Comparison of ENCODE assay signal across 11 cellular contexts in the genomic region with DNA sequence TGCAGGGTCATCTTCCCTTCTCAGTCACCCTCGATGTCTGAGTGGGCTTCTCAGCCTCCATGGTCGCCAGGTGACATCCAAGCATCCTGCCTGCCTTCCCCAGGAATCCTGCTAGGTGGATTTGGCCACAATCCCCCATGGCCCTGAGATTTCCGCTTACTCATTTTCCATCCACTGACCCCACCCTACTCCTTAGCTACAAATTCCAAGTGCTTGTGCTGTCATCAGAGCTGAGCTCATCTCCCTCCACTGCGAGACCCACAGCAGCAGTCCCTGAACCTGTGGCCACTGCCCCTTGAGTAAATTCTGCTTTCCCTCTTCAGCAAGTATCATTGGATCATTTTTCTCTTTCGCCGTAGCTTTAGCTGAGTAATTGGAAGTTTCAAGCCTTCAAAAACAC.
DNase-seq lines count a peak whose midpoint lies in the region; ATAC-seq and TF ChIP-seq lines count a peak whose summit lies in the region.
"Had no signal": no experiment of that assay in that cellular context is flagged by ENCODE, and none has a peak within 500 bp of the region (broad histone marks: within the 10 kb centered on the region; RNA-seq: fewer than 3 reads in every experiment).

No MANE protein-coding gene starts in this region.

- no peak for TF ChIP-seq EP300 in suprapubic skin (IDR thresholded peaks at IDR 0.05)

- H3K27me3 ChIP-seq in left lung, result no peaks in the 10 kb centered on the region
- H3K27me3 ChIP-seq in suprapubic skin, result no peaks in the 10 kb centered on the region
- peaks cover 2% of the 10 kb centered on the region for H3K27me3 ChIP-seq in effector memory CD4-positive, alpha-beta T cell (replicated peaks; ENCODE audit: control insufficient read depth, insufficient read depth, low read length, poor library complexity, severe bottlenecking)

- peak overlapping the region; percentile 38; the same call in 1 of the 2 replicates for H3K4me3 Mint-ChIP-seq in HFFc6
- peak overlapping the region in 1 of 5 experiments; percentile 41 for H3K4me3 Mint-ChIP-seq in brain
- H3K4me3 Mint-ChIP-seq: activated naive CD4-positive, alpha-beta T cell treated with anti-CD3 and anti-CD28 coated beads for 36 hours had no signal

- no peak for TF ChIP-seq POLR2A in suprapubic skin (IDR thresholded peaks at IDR 0.05)
- no peak for TF ChIP-seq POLR2A in GM18505 (IDR thresholded peaks at IDR 0.05; ENCODE audit: borderline replicate concordance, extremely low read depth, insufficient read depth, insufficient read length)

- ATAC-seq in left lung (no peak), HG03135 (IDR thresholded peaks at IDR 0.05; ENCODE audit: unreplicated experiment) (no peak), GM18505 (IDR thresholded peaks at IDR 0.05; ENCODE audit: unreplicated experiment) (no peak)

- H3K27ac ChIP-seq in left lung (peak overlapping the region; percentile 77 to 90), suprapubic skin (peak overlapping the region; percentile 52)
- H3K27ac ChIP-seq in effector memory CD4-positive, alpha-beta T cell (ENCODE audit: insufficient read depth, low read length, poor library complexity, severe bottlenecking), result no peak overlapping the region

- H3K36me3 Mint-ChIP-seq in HFFc6 (ENCODE audit: low read depth), result no peaks in the 10 kb centered on the region
- no peaks in the 10 kb centered on the region for H3K36me3 Mint-ChIP-seq in brain

- H3K27ac Mint-ChIP-seq in HFFc6 (peak overlapping the region; percentile 85), brain (peak overlapping the region in 3 of 5 experiments; percentile 92 to 99 (median 97))
- H3K27ac Mint-ChIP-seq: activated naive CD4-positive, alpha-beta T cell treated with anti-CD3 and anti-CD28 coated beads for 36 hours had no signal

- H3K4me3 ChIP-seq in left lung, result no peak overlapping the region
- H3K4me3 ChIP-seq in suprapubic skin, result no peak overlapping the region
- no peak overlapping the region for H3K4me3 ChIP-seq in effector memory CD4-positive, alpha-beta T cell (ENCODE audit: insufficient read depth, low read depth, low read length, poor library complexity, severe bottlenecking)

- H3K27me3 Mint-ChIP-seq in HFFc6 (ENCODE audit: insufficient read depth) (peaks cover 3% of the 10 kb centered on the region; the same call in 1 of the 2 replicates), brain (peaks cover 6% of the 10 kb centered on the region)

- DNase-seq in HFFc6 (peak; percentile 15), left lung (no peak), suprapubic skin (ENCODE audit: low spot score in 2 of 2) (no peak)
- no peak for DNase-seq in activated CD4-positive, alpha-beta T cell treated with anti-CD3 and anti-CD28 coated beads, Interleukin-2, amount 50 U/mL, for 1 hour
- DNase-seq in effector memory CD4-positive, alpha-beta T cell, result no peak
- DNase-seq: activated naive CD4-positive, alpha-beta T cell treated with anti-CD3 and anti-CD28 coated beads for 36 hours; NCI-H524 treated with DMSO at 0.1 percent for 48 hours; occipital lobe had no signal

- intact Hi-C loops in left lung (cut with DNase I), result no loop called here

- whole genome bisulfite sequencing in suprapubic skin, result 87% methylated on average over 6 of the region's 6 CpGs

- H3K36me3 ChIP-seq in left lung, result no peaks in the 10 kb centered on the region
- H3K36me3 ChIP-seq in suprapubic skin, result no peaks in the 10 kb centered on the region
- H3K36me3 ChIP-seq in effector memory CD4-positive, alpha-beta T cell (ENCODE audit: control insufficient read depth, insufficient read depth, low read length), result no peaks in the 10 kb centered on the region

- peaks cover 0 to 20% of the 10 kb centered on the region in 2 donors for H3K4me1 ChIP-seq in left lung
- H3K4me1 ChIP-seq in suprapubic skin, result peaks cover 20% of the 10 kb centered on the region
- no peaks in the 10 kb centered on the region for H3K4me1 ChIP-seq in effector memory CD4-positive, alpha-beta T cell (ENCODE audit: control insufficient read depth, insufficient read depth, low read length, poor library complexity, severe bottlenecking)

- H3K9me3 ChIP-seq in left lung, result no peaks in the 10 kb centered on the region
- no peaks in the 10 kb centered on the region for H3K9me3 ChIP-seq in suprapubic skin
- no peaks in the 10 kb centered on the region for H3K9me3 ChIP-seq in effector memory CD4-positive, alpha-beta T cell (ENCODE audit: control insufficient read depth, low read length)

- H3K4me1 Mint-ChIP-seq in HFFc6 (ENCODE audit: low read depth) (peaks cover 29% of the 10 kb centered on the region), brain (peaks cover 32% of the 10 kb centered on the region)

- H3K9me3 Mint-ChIP-seq in HFFc6 (no peaks in the 10 kb centered on the region), brain (no peaks in the 10 kb centered on the region)
- H3K9me3 Mint-ChIP-seq: activated naive CD4-positive, alpha-beta T cell treated with anti-CD3 and anti-CD28 coated beads for 36 hours had no signal

- TF ChIP-seq CTCF in HFFc6 (IDR thresholded peaks at IDR 0.05), result no peak
- TF ChIP-seq CTCF in brain (conservative IDR thresholded peaks at IDR 0.05), result no peak
- no peak for TF ChIP-seq CTCF in left lung (IDR thresholded peaks at IDR 0.05)
- TF ChIP-seq CTCF in suprapubic skin (IDR thresholded peaks at IDR 0.05), result no peak
